ENCODE assay signal across 18 cellular contexts in the genomic region with DNA sequence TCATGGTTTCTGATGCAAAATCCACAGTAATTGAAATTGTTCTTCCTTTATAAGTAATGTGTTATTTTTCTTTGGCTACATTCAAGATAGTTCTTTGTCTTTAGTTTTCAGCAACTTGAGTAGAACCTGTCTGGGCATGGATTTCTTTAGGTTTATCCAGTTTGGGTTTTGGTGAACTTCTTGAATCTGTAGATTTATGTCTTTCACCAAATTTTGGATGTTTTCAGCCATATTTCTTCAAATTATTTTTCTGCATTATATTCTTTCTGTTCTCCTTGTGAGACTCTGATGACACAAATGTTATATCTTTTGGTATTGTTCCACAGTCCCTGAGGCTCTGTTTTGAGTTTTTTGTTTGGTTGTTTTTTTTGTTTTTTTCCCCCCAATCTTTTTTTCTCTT.
"Had no signal": no experiment of that assay in that cellular context is flagged by ENCODE, and none has a peak within 500 bp of the region (broad histone marks: within the 10 kb centered on the region; RNA-seq: fewer than 3 reads in every experiment).

No MANE protein-coding gene starts in this region.

- H3K4me3 ChIP-seq: neural progenitor cell, ovary, pancreas, prostate gland, psoas muscle, right atrium auricular region, right lobe of liver, sigmoid colon, skin epidermis, smooth muscle cell, spleen had no signal

- H3K9me3 ChIP-seq: neutrophil, ovary, pancreas, prostate gland, right lobe of liver had no signal

- ATAC-seq: naive thymus-derived CD8-positive, alpha-beta T cell; natural killer cell; natural killer cell treated with Interleukin-12 subunit alpha and Interleukin-12 subunit beta and Interleukin-15 and Interleukin-18, amount 100 ng/mL, for 72 hours; pancreas; psoas muscle; right cardiac atrium; right lobe of liver; sciatic nerve had no signal

- H3K4me1 ChIP-seq: neural progenitor cell, pancreas, parathyroid adenoma, prostate gland, psoas muscle, right atrium auricular region, right lobe of liver, sigmoid colon, spleen had no signal

- H3K27ac ChIP-seq: neural progenitor cell, neutrophil, ovary, pancreas, parathyroid adenoma, prostate gland, psoas muscle, right atrium auricular region, right lobe of liver, sigmoid colon, skin epidermis, spleen had no signal

- H3K36me3 ChIP-seq: neural progenitor cell, neutrophil, ovary, pancreas, prostate gland, right atrium auricular region, right lobe of liver, sigmoid colon, spleen had no signal
